Comparison of ENCODE assay signal across 19 cellular contexts in genomic region chr3:182732232-182733015, GRCh38.
DNase-seq lines count a peak whose midpoint lies in the region; ATAC-seq and TF ChIP-seq lines count a peak whose summit lies in the region.
"Had no signal": no experiment of that assay in that cellular context is flagged by ENCODE, and none has a peak within 500 bp of the region (broad histone marks: within the 10 kb centered on the region; RNA-seq: fewer than 3 reads in every experiment).

No MANE protein-coding gene starts in this region.

- WGBS in mesendoderm (ENCODE audit: extremely low coverage, insufficient coverage, low lambda C conversion rate): no CpG with 5 or more reads among the region's 5 CpGs
- WGBS in right lobe of liver (ENCODE audit: insufficient coverage, low coverage, low lambda C conversion rate, missing lambda C conversion rate): 63% methylated on average over 1 of the region's 5 CpGs

- peak; percentile 37 for DNase-seq in GM13976 (ENCODE audit: low spot score)
- no peak for DNase-seq in GM23338 (ENCODE audit: low spot score)
- no peak for DNase-seq in activated CD8-positive, alpha-beta T cell treated with anti-CD3 and anti-CD28 coated beads for 36 hours
- no peak for DNase-seq in mesendoderm
- no peak for DNase-seq in tibial artery
- DNase-seq in activated T-cell treated with anti-CD3 and anti-CD28 coated beads for 4 hours: no peak
- no peak for DNase-seq in right lobe of liver
- DNase-seq: DMS79, Kasumi-1, NCI-H187, NCI-H226, NCI-H510A treated with DMSO at 0.1 percent for 48 hours, NCI-H748 treated with DMSO at 0.1 percent for 48 hours, Peyer's patch had no signal

- H3K9me2 ChIP-seq in GM23338 (ENCODE audit: insufficient read depth): no peaks in the 10 kb centered on the region

- H3K79me1 ChIP-seq in mesendoderm (ENCODE audit: low read length): no peaks in the 10 kb centered on the region

- H2AFZ ChIP-seq in GM23338: peak overlapping the region; percentile 28; the same call in 1 of the 2 replicates

- H3K27me3 ChIP-seq in GM23338 (ENCODE audit: insufficient read depth) (no peaks in the 10 kb centered on the region), mesendoderm (ENCODE audit: insufficient read depth, low read length, poor library complexity) (no peaks in the 10 kb centered on the region), tibial artery (no peaks in the 10 kb centered on the region), right lobe of liver (no peaks in the 10 kb centered on the region)
- H3K27me3 ChIP-seq: Peyer's patch had no signal

- H3K4me1 ChIP-seq in GM23338 (ENCODE audit: insufficient read depth): no peaks in the 10 kb centered on the region
- no peaks in the 10 kb centered on the region for H3K4me1 ChIP-seq in mesendoderm (ENCODE audit: control insufficient read depth, low read depth, low read length)
- peaks cover 0 to 9% (median 2%) of the 10 kb centered on the region in 4 donors for H3K4me1 ChIP-seq in tibial artery
- peaks cover 0 to 5% (median 0%) of the 10 kb centered on the region in 4 donors for H3K4me1 ChIP-seq in right lobe of liver
- H3K4me1 ChIP-seq: A549, Peyer's patch had no signal

- H4K20me1 ChIP-seq in GM23338 (replicated peaks; ENCODE audit: insufficient read depth): no peaks in the 10 kb centered on the region

- no peak overlapping the region for H3K4ac ChIP-seq in mesendoderm (ENCODE audit: low read depth, low read length)

- H3K56ac ChIP-seq in mesendoderm (ENCODE audit: low read length): no peak overlapping the region

- H3K4me2 ChIP-seq in GM23338: no peak overlapping the region
- no peak overlapping the region for H3K4me2 ChIP-seq in mesendoderm (ENCODE audit: low read length)
- H3K4me2 ChIP-seq: A549 had no signal

- H3K27ac Mint-ChIP-seq in GM23338: no peak overlapping the region
- H3K27ac Mint-ChIP-seq in activated CD8-positive, alpha-beta T cell treated with anti-CD3 and anti-CD28 coated beads for 36 hours: no peak overlapping the region
- peak overlapping the region; percentile 44 for H3K27ac Mint-ChIP-seq in stimulated activated memory B cell treated with anti-CD40 and anti-IgM and Interleukin-4, amounts not matched to agents 10 μg/mL and 1 μg/mL and 100 μg/mL, for 72 hours
- H3K27ac Mint-ChIP-seq: B cell, CD14-positive monocyte had no signal

- H3F3A ChIP-seq in GM23338 (replicated peaks; ENCODE audit: low read depth): no peaks in the 10 kb centered on the region

- no peaks in the 10 kb centered on the region for H3K27me3 Mint-ChIP-seq in GM23338 (ENCODE audit: insufficient read depth, low read depth, poor library complexity)
- peaks cover 7% of the 10 kb centered on the region for H3K27me3 Mint-ChIP-seq in activated CD8-positive, alpha-beta T cell treated with anti-CD3 and anti-CD28 coated beads for 36 hours
- H3K27me3 Mint-ChIP-seq in stimulated activated memory B cell treated with anti-CD40 and anti-IgM and Interleukin-4, amounts not matched to agents 10 μg/mL and 1 μg/mL and 100 μg/mL, for 72 hours: no peaks in the 10 kb centered on the region
- H3K27me3 Mint-ChIP-seq: B cell had no signal

- TF ChIP-seq CTCF in GM13976 (IDR thresholded peaks at IDR 0.05; ENCODE audit: borderline replicate concordance, control extremely low read depth, extremely low read depth, insufficient read depth, missing control alignments) (no peak), GM23338 (conservative IDR thresholded peaks at IDR 0.05; ENCODE audit: low read depth in 2 of 2) (no peak), tibial artery (IDR thresholded peaks at IDR 0.05) (no peak), right lobe of liver (IDR thresholded peaks at IDR 0.05) (no peak)
- TF ChIP-seq CTCF in activated CD8-positive, alpha-beta T cell treated with anti-CD3 and anti-CD28 coated beads for 36 hours (IDR thresholded peaks at IDR 0.05): no peak

- no peak overlapping the region for H2BK120ac ChIP-seq in mesendoderm (ENCODE audit: low read depth, low read length)

- H3K9ac ChIP-seq in mesendoderm (ENCODE audit: low read length): no peak overlapping the region

- H3K36me3 ChIP-seq in GM23338 (ENCODE audit: insufficient read depth) (no peaks in the 10 kb centered on the region), mesendoderm (ENCODE audit: control insufficient read depth, insufficient read depth, low read length) (no peaks in the 10 kb centered on the region), tibial artery (no peaks in the 10 kb centered on the region), right lobe of liver (no peaks in the 10 kb centered on the region)
- H3K36me3 ChIP-seq: Peyer's patch had no signal

- no peak overlapping the region for H3K18ac ChIP-seq in mesendoderm (ENCODE audit: low read length)

- H2BK15ac ChIP-seq in mesendoderm (replicated peaks; ENCODE audit: low read depth): no peak overlapping the region

- H3K36me3 Mint-ChIP-seq in GM23338 (ENCODE audit: low read depth): no peaks in the 10 kb centered on the region
- no peaks in the 10 kb centered on the region for H3K36me3 Mint-ChIP-seq in activated CD8-positive, alpha-beta T cell treated with anti-CD3 and anti-CD28 coated beads for 36 hours (ENCODE audit: low read depth)
- no peaks in the 10 kb centered on the region for H3K36me3 Mint-ChIP-seq in stimulated activated memory B cell treated with anti-CD40 and anti-IgM and Interleukin-4, amounts not matched to agents 10 μg/mL and 1 μg/mL and 100 μg/mL, for 72 hours
- H3K36me3 Mint-ChIP-seq: CD14-positive monocyte had no signal

- ATAC-seq in GM23338 (peak; percentile 31; the same call in 1 of the 3 replicates), right lobe of liver (no peak)
- ATAC-seq in activated CD8-positive, alpha-beta T cell treated with anti-CD3 and anti-CD28 coated beads for 36 hours: peak; percentile 42
- ATAC-seq in stimulated activated memory B cell treated with anti-CD40 and anti-IgM and Interleukin-4, amounts not matched to agents 10 μg/mL and 1 μg/mL and 100 μg/mL, for 72 hours: peak; percentile 68
- ATAC-seq: A549, SK-N-SH treated with all-trans-retinoic acid at 6 μM for 48 hours had no signal

- TF ChIP-seq POLR2A in right lobe of liver (IDR thresholded peaks at IDR 0.05): no peak

- H2BK5ac ChIP-seq in mesendoderm (ENCODE audit: low read length): no peak overlapping the region

- H3K79me2 ChIP-seq in GM23338 (replicated peaks; ENCODE audit: insufficient read depth): no peaks in the 10 kb centered on the region
- H3K79me2 ChIP-seq in mesendoderm (ENCODE audit: control insufficient read depth, insufficient read depth, low read length): no peaks in the 10 kb centered on the region

- no peak overlapping the region for H3K23ac ChIP-seq in mesendoderm (ENCODE audit: low read length)

- POLR2A ChIA-PET in activated CD8-positive, alpha-beta T cell treated with anti-CD3 and anti-CD28 coated beads for 36 hours (lab: Charles Lee): no interaction called here

- no peak overlapping the region for H4K8ac ChIP-seq in mesendoderm (ENCODE audit: low read depth, low read length)

- peaks cover 6% of the 10 kb centered on the region for H3K4me1 Mint-ChIP-seq in GM23338
- H3K4me1 Mint-ChIP-seq in activated CD8-positive, alpha-beta T cell treated with anti-CD3 and anti-CD28 coated beads for 36 hours (ENCODE audit: low read depth): peaks cover 11% of the 10 kb centered on the region
- peaks cover 28% of the 10 kb centered on the region for H3K4me1 Mint-ChIP-seq in stimulated activated memory B cell treated with anti-CD40 and anti-IgM and Interleukin-4, amounts not matched to agents 10 μg/mL and 1 μg/mL and 100 μg/mL, for 72 hours

- in situ Hi-C loops in GM13976 (cut with MboI; ENCODE audit: low sequenced_read_pairs, unreplicated experiment): no loop called here

- CTCF ChIA-PET in activated CD8-positive, alpha-beta T cell treated with anti-CD3 and anti-CD28 coated beads for 36 hours (lab: Charles Lee): no interaction called here

- H3K27ac ChIP-seq in GM23338 (ENCODE audit: low read depth) (no peak overlapping the region), mesendoderm (ENCODE audit: low read depth, low read length) (no peak overlapping the region), tibial artery (no peak overlapping the region), right lobe of liver (no peak overlapping the region)
- H3K27ac ChIP-seq: A549, Peyer's patch had no signal

- H3K4me3 ChIP-seq in GM23338 (no peak overlapping the region), mesendoderm (ENCODE audit: low read length) (no peak overlapping the region), tibial artery (no peak overlapping the region), right lobe of liver (no peak overlapping the region)
- H3K4me3 ChIP-seq: A549, Peyer's patch had no signal

- H3K4me3 Mint-ChIP-seq in GM23338: no peak overlapping the region
- no peak overlapping the region for H3K4me3 Mint-ChIP-seq in activated CD8-positive, alpha-beta T cell treated with anti-CD3 and anti-CD28 coated beads for 36 hours
- peak overlapping the region; percentile 32 for H3K4me3 Mint-ChIP-seq in stimulated activated memory B cell treated with anti-CD40 and anti-IgM and Interleukin-4, amounts not matched to agents 10 μg/mL and 1 μg/mL and 100 μg/mL, for 72 hours
- H3K4me3 Mint-ChIP-seq: B cell, CD14-positive monocyte had no signal

- no peaks in the 10 kb centered on the region for H3K9me3 Mint-ChIP-seq in GM23338
- H3K9me3 Mint-ChIP-seq in activated CD8-positive, alpha-beta T cell treated with anti-CD3 and anti-CD28 coated beads for 36 hours: no peaks in the 10 kb centered on the region
- H3K9me3 Mint-ChIP-seq in stimulated activated memory B cell treated with anti-CD40 and anti-IgM and Interleukin-4, amounts not matched to agents 10 μg/mL and 1 μg/mL and 100 μg/mL, for 72 hours: no peaks in the 10 kb centered on the region

- H4K5ac ChIP-seq in mesendoderm (ENCODE audit: low read length): no peak overlapping the region

- no peak overlapping the region for H2AK5ac ChIP-seq in mesendoderm (ENCODE audit: low read length)

- intact Hi-C loops in activated CD8-positive, alpha-beta T cell treated with anti-CD3 and anti-CD28 coated beads for 36 hours (cut with micrococcal nuclease): no loop called here
- intact Hi-C loops in tibial artery (cut with DNase I; ENCODE audit: low total_unique reads): no loop called here
- intact Hi-C loops in right lobe of liver (cut with DNase I): no loop called here

- H3K9me3 ChIP-seq in tibial artery (no peaks in the 10 kb centered on the region), right lobe of liver (no peaks in the 10 kb centered on the region)
- H3K9me3 ChIP-seq: A549, Peyer's patch had no signal

TF ChIP-seq in GM23338, 12 proteins besides CTCF, POLR2A, EP300 and RAD21:
- no peak for TF ChIP-seq ZNF331 (CRISPR knock-in tag; IDR thresholded peaks at IDR 0.05; ENCODE audit: low read depth)
- no peak for TF ChIP-seq JUNB (IDR thresholded peaks at IDR 0.05; ENCODE audit: unreplicated experiment)
- no peak for TF ChIP-seq STAT1 (IDR thresholded peaks at IDR 0.05; ENCODE audit: unreplicated experiment)
- TF ChIP-seq ZNF114 (CRISPR knock-in tag; IDR thresholded peaks at IDR 0.05): no peak

Comparison
In these comparisons a context has a peak if more than half of its experiments do, and no peak if none do; other contexts are left out.
1. ATAC-seq: peak in GM23338 (single experiment), activated CD8-positive, alpha-beta T cell treated with anti-CD3 and anti-CD28 coated beads for 36 hours (single experiment) and stimulated activated memory B cell treated with anti-CD40 and anti-IgM and Interleukin-4, amounts not matched to agents 10 μg/mL and 1 μg/mL and 100 μg/mL, for 72 hours (single experiment); none in right lobe of liver (0 of 4).